In genomic region chr7:56074371-56074791, GRCh38 we compare ENCODE assay signal across 8 cellular contexts. TPM values are rescaled to one million over a fixed set of nuclear protein-coding genes. Genes with fewer than 3 reads are reported as not detected.
DNase-seq lines count a peak whose midpoint lies in the region; ATAC-seq and TF ChIP-seq lines count a peak whose summit lies in the region.

No MANE protein-coding gene starts in this region.

- intact Hi-C loops in left lung (cut with DNase I), result loop anchor here in 1 of 2 donors (10.0 kb wide), 1 partner anchor 70 kb away; no protein-coding TSS in a partner anchor

- POLR2A ChIA-PET in BJ (lab: Charles Lee), result no interaction called here

- ATAC-seq in GM19035 (IDR thresholded peaks at IDR 0.05; ENCODE audit: unreplicated experiment), result peak; percentile 86
- ATAC-seq in HG03159 (IDR thresholded peaks at IDR 0.05; ENCODE audit: unreplicated experiment), result peak; percentile 92
- peak; percentile 99 for ATAC-seq in left lung

- no peaks in the 10 kb centered on the region for H3K4me1 ChIP-seq in left lung

- no peaks in the 10 kb centered on the region for H3K9me3 ChIP-seq in left lung

- no peak overlapping the region for H3K27ac ChIP-seq in left lung

- H3K27me3 ChIP-seq in BJ (ENCODE audit: control insufficient read depth, insufficient read depth, low read length) (no peaks in the 10 kb centered on the region), left lung (no peaks in the 10 kb centered on the region)

- H3K36me3 ChIP-seq in BJ (ENCODE audit: control insufficient read depth, insufficient read depth, low read length) (peaks cover 10% of the 10 kb centered on the region), left lung (peaks cover 0 to 71% of the 10 kb centered on the region in 2 donors)

- DNase-seq in BJ (ENCODE audit: low read depth) (no peak), NCI-H446 (lab: John Stamatoyannopoulos, UW) (peak; percentile 66 to 85), cerebellum (ENCODE audit: low spot score) (peak; percentile 75), left lung (peak; percentile 84 to 92)
- peak; percentile 46 for DNase-seq in activated CD4-positive, alpha-beta T cell treated with anti-CD3 and anti-CD28 coated beads for 1 hour
- DNase-seq in stimulated activated CD4-positive, alpha-beta T cell treated with anti-CD3 and anti-CD28 coated beads, TNF-alpha, amount 100 ng/mL, for 1 hour (ENCODE audit: low read depth in 3 of 3, low spot score in 1 of 3), result peak; percentile 8 to 42 (median 33)

- H3K4me3 ChIP-seq in BJ (ENCODE audit: low read depth, low read length), result no peak overlapping the region
- no peak overlapping the region for H3K4me3 ChIP-seq in left lung

- CTCF ChIA-PET in BJ (lab: Yijun Ruan, JAX), result interaction anchor here (0.6 to 6.1 kb wide), 21 partner anchors 9 to 438 kb away, joined by 3 to 64 read pairs (median 4); partner anchors contain the start of genes CCT6A, PHKG1, PSPH and SUMF2

- TF ChIP-seq CTCF in BJ (IDR thresholded peaks at IDR 0.05; ENCODE audit: insufficient read depth, low read depth, low read length) (peak; percentile 96), left lung (IDR thresholded peaks at IDR 0.05) (peak; percentile 81 to 94)

RNA-seq across cellular contexts. Expression of gene SUMF2, which starts 10.3 kb away (rescaled TPM):
- 136 and 153 TPM in 2 replicates for polyA plus RNA-seq in BJ (2011; rRNA removed)
- polyA minus RNA-seq in BJ (2011; rRNA and poly(A)+ RNA removed), result 82.3 and 113 TPM in 2 replicates
- total RNA-seq in cerebellum (49.9 TPM), left lung (100 to 1,000 TPM; 134 to 151 TPM)

RNA-seq across cellular contexts. Expression of gene PHKG1, which starts 18.4 kb away (rescaled TPM):
- 0.16 and 0.39 TPM in 2 replicates for polyA plus RNA-seq in BJ (2011; rRNA removed)
- 0.19 and 0.62 TPM in 2 replicates for polyA minus RNA-seq in BJ (2011; rRNA and poly(A)+ RNA removed)
- total RNA-seq in cerebellum (2.5 TPM), left lung (1 to 10 TPM in 1 of 2 donors, under 1 TPM in 1; 0.32 to 1.8 TPM)

RNA-seq across cellular contexts. Expression of gene CCT6A, which starts 22.8 kb away (rescaled TPM):
- 110 and 159 TPM in 2 replicates for polyA plus RNA-seq in BJ (2011; rRNA removed)
- 68.9 and 69.3 TPM in 2 replicates for polyA minus RNA-seq in BJ (2011; rRNA and poly(A)+ RNA removed)
- 125 TPM for total RNA-seq in cerebellum
- total RNA-seq in left lung, result 100 to 1,000 TPM in 1 of 2 donors, 10 to 100 TPM in 1; 84.9 to 127 TPM

RNA-seq across cellular contexts. Expression of gene PSPH, which starts 23.1 kb away (rescaled TPM):
- 62.0 and 76.2 TPM in 2 replicates for polyA plus RNA-seq in BJ (2011; rRNA removed)
- polyA minus RNA-seq in BJ (2011; rRNA and poly(A)+ RNA removed), result 22.8 and 47.1 TPM in 2 replicates
- total RNA-seq in cerebellum, result 24.9 TPM
- total RNA-seq in left lung, result 10 to 100 TPM; 13.7 to 19.5 TPM

RNA-seq across cellular contexts. Expression of gene CHCHD2, which starts 31.9 kb away (rescaled TPM):
- 299 and 342 TPM in 2 replicates for polyA plus RNA-seq in BJ (2011; rRNA removed)
- 51.3 and 86.2 TPM in 2 replicates for polyA minus RNA-seq in BJ (2011; rRNA and poly(A)+ RNA removed)
- total RNA-seq in cerebellum (109 TPM), left lung (100 to 1,000 TPM; 243 to 302 TPM)
